ENCODE assay signal across 30 cellular contexts in the genomic region with DNA sequence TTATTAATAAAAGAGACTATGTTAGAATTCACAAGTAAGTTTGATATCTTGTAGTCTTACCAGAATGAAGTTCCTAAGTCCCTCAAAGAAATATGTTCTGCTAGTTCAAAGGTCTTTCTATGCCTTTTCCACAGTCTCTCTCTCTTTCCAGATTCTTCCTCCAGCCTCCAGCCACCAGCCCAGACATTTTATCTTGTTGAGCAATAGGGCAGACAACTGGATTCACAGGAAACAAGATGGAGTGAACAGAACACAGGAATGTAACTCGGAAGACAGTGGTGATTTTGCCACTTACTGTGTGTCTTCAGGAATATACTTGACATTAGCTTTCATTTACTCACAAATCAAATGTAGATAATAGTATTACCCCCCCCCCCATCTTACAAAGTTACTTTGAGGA.
"Had no signal": no experiment of that assay in that cellular context is flagged by ENCODE, and none has a peak within 500 bp of the region (broad histone marks: within the 10 kb centered on the region; RNA-seq: fewer than 3 reads in every experiment).

No MANE protein-coding gene starts in this region.

- H3K4me3 Mint-ChIP-seq: activated CD4-positive, alpha-beta T cell treated with anti-CD3 and anti-CD28 coated beads, Interleukin-2, amount 10 ng/mL, durations not matched to agents 24 days and 14 days; activated CD8-positive, alpha-beta T cell treated with anti-CD3 and anti-CD28 coated beads for 36 hours; activated naive CD4-positive, alpha-beta T cell treated with anti-CD3 and anti-CD28 coated beads, Interleukin-2, amount 50 U/mL, for 24 hours; activated naive CD8-positive, alpha-beta T cell treated with anti-CD3 and anti-CD28 coated beads, Interleukin-2, amount 10 ng/mL, durations not matched to agents 7 days and 5 days; activated T-cell treated with anti-CD3 and anti-CD28 coated beads, Interleukin-2, amount 50 U/mL, for 24 hours; IgD-negative memory B cell; T-helper 1 cell treated with Interleukin-12 subunit alpha and Interleukin-12 subunit beta and Interleukin-4 antibody, amounts not matched to agents 30 μg/mL and 1 μg/mL, for 36 hours; T-helper 2 cell treated with Interferon-gamma antibody and Interleukin-4, amounts not matched to agents 5 μg/mL and 100 μg/mL, for 36 hours had no signal

- FAIRE-seq: TTC549 had no signal

- H3K4me3 ChIP-seq: adrenal gland, Peyer's patch, SJSA1 had no signal

- H3K36me3 ChIP-seq: adrenal gland, brain microvascular endothelial cell, Peyer's patch, SJSA1 had no signal

- H3K36me3 Mint-ChIP-seq: activated naive CD4-positive, alpha-beta T cell treated with anti-CD3 and anti-CD28 coated beads, Interleukin-2, amount 50 U/mL, for 24 hours; activated naive CD8-positive, alpha-beta T cell treated with anti-CD3 and anti-CD28 coated beads, Interleukin-2, amount 10 ng/mL, durations not matched to agents 7 days and 5 days; IgD-negative memory B cell had no signal

- H3K27ac ChIP-seq: adrenal gland, brain microvascular endothelial cell, Peyer's patch, SJSA1 had no signal

- H3K4me1 ChIP-seq: adrenal gland, Peyer's patch, SJSA1 had no signal

- H3K9me3 ChIP-seq: adrenal gland, Peyer's patch, SJSA1, SK-N-SH had no signal

- H3K4me1 Mint-ChIP-seq: activated CD4-positive, alpha-beta T cell treated with anti-CD3 and anti-CD28 coated beads, Interleukin-2, amount 10 ng/mL, durations not matched to agents 24 days and 14 days; activated naive CD4-positive, alpha-beta T cell treated with anti-CD3 and anti-CD28 coated beads, Interleukin-2, amount 50 U/mL, for 24 hours; activated naive CD8-positive, alpha-beta T cell treated with anti-CD3 and anti-CD28 coated beads, Interleukin-2, amount 10 ng/mL, durations not matched to agents 7 days and 5 days; IgD-negative memory B cell had no signal

- ATAC-seq: activated CD8-positive, alpha-beta T cell treated with anti-CD3 and anti-CD28 coated beads for 36 hours; PC-3 had no signal

- H3K9ac ChIP-seq: SK-N-SH had no signal

- H3K27me3 ChIP-seq: adrenal gland, brain microvascular endothelial cell, Peyer's patch, SJSA1 had no signal

- DNase-seq: activated CD4-positive, alpha-beta T cell treated with anti-CD3 and anti-CD28 coated beads, Interleukin-2, amount 10 ng/mL, durations not matched to agents 24 days and 14 days; activated CD4-positive, alpha-beta T cell treated with anti-CD3 and anti-CD28 coated beads, Interleukin-2, amount 50 U/mL, for 4 hours; activated CD8-positive, alpha-beta T cell treated with anti-CD3 and anti-CD28 coated beads for 36 hours; activated gamma-delta T cell; activated naive CD4-positive, alpha-beta T cell treated with Interleukin-2 at 50 U/mL for 16 hours; activated naive CD8-positive, alpha-beta T cell treated with anti-CD3 and anti-CD28 coated beads, Interleukin-2, amount 10 ng/mL, durations not matched to agents 7 days and 5 days; activated T-cell treated with anti-CD3 and anti-CD28 coated beads, Interleukin-2, amount 50 U/mL, for 24 hours; adrenal gland; anterior cingulate cortex; brain microvascular endothelial cell; Karpas-422; KBM-7; NCI-H1105 treated with DMSO at 0.1 percent for 48 hours; NCI-H1436 treated with DMSO at 0.1 percent for 48 hours; NCI-H1694 treated with DMSO at 0.1 percent for 48 hours; NCI-H2029; NCI-H345; NCI-H524 treated with DMSO at 0.1 percent for 48 hours; PC-3; Peyer's patch; RPMI8226; SHP77 treated with DMSO at 0.1 percent for 48 hours; SK-N-SH had no signal

- H3K9me3 Mint-ChIP-seq: activated CD4-positive, alpha-beta T cell treated with anti-CD3 and anti-CD28 coated beads, Interleukin-2, amount 10 ng/mL, durations not matched to agents 24 days and 14 days; activated CD8-positive, alpha-beta T cell treated with anti-CD3 and anti-CD28 coated beads for 36 hours; activated naive CD4-positive, alpha-beta T cell treated with anti-CD3 and anti-CD28 coated beads, Interleukin-2, amount 50 U/mL, for 24 hours; activated naive CD8-positive, alpha-beta T cell treated with anti-CD3 and anti-CD28 coated beads, Interleukin-2, amount 10 ng/mL, durations not matched to agents 7 days and 5 days; activated T-cell treated with anti-CD3 and anti-CD28 coated beads, Interleukin-2, amount 50 U/mL, for 24 hours; activated T-helper 2 cell treated with anti-CD3 and anti-CD28 coated beads, Interferon-gamma antibody, Interleukin-2, Interleukin-4, amounts not matched to agents 10 μg/mL and 5 μg/mL and 100 μg/mL, durations not matched to agents 14 hours and 24 hours and 36 hours; T-helper 1 cell treated with Interleukin-12 subunit alpha and Interleukin-12 subunit beta and Interleukin-4 antibody, amounts not matched to agents 30 μg/mL and 1 μg/mL, for 36 hours; T-helper 2 cell treated with Interferon-gamma antibody and Interleukin-4, amounts not matched to agents 5 μg/mL and 100 μg/mL, for 36 hours had no signal

- H3K4me2 ChIP-seq: SK-N-SH had no signal

- H3K27me3 Mint-ChIP-seq: IgD-negative memory B cell had no signal

- H3K27ac Mint-ChIP-seq: activated CD4-positive, alpha-beta T cell treated with anti-CD3 and anti-CD28 coated beads, Interleukin-2, amount 10 ng/mL, durations not matched to agents 24 days and 14 days; activated CD8-positive, alpha-beta T cell treated with anti-CD3 and anti-CD28 coated beads for 36 hours; activated naive CD4-positive, alpha-beta T cell treated with anti-CD3 and anti-CD28 coated beads, Interleukin-2, amount 50 U/mL, for 24 hours; activated naive CD8-positive, alpha-beta T cell treated with anti-CD3 and anti-CD28 coated beads, Interleukin-2, amount 10 ng/mL, durations not matched to agents 7 days and 5 days; activated T-cell treated with anti-CD3 and anti-CD28 coated beads, Interleukin-2, amount 50 U/mL, for 24 hours; activated T-helper 2 cell treated with anti-CD3 and anti-CD28 coated beads, Interferon-gamma antibody, Interleukin-2, Interleukin-4, amounts not matched to agents 10 μg/mL and 5 μg/mL and 100 μg/mL, durations not matched to agents 14 hours and 24 hours and 36 hours; IgD-negative memory B cell; T-helper 1 cell treated with Interleukin-12 subunit alpha and Interleukin-12 subunit beta and Interleukin-4 antibody, amounts not matched to agents 30 μg/mL and 1 μg/mL, for 36 hours; T-helper 2 cell treated with Interferon-gamma antibody and Interleukin-4, amounts not matched to agents 5 μg/mL and 100 μg/mL, for 36 hours had no signal
